9 cellular contexts compared by ENCODE assay signal in the genomic region with DNA sequence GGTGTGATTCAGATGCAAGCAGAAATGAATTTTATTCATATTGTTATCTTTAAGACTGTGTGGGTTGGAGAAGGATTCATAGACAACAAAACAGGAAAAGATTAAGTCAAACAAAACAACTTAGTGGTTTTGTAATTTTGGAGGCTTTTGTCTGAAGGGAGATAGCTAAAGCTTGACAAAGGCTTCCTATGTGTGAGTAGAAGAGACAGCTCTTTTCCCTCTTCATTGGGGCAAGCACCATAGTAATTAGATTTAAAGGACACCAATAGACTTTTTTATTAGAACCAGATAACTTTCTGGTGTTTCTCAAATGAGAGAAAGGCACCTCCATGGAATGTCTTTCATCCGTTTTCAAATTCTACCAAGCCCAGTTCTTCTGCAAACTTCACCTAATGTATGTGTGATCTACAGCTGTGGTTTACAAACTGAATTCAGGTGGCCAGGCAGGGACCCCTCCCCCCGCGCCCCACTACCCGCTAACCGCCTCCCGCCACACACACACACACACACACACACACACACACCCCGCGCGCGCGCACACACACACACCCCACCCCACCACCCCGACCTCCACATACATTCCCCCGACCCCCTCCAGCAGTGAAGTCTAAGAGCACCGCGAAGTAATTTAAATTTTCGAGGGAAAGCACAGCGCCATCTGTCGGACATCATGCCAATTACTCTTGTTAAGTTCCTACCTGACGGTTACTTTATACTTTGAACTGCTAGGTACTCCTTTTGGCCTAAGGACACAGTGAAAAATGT. TPM values are rescaled to one million over a fixed set of nuclear protein-coding genes. Genes with fewer than 3 reads are reported as not detected.
DNase-seq lines count a peak whose midpoint lies in the region; ATAC-seq, FAIRE-seq and TF ChIP-seq lines count a peak whose summit lies in the region.
"Had no signal": no experiment of that assay in that cellular context is flagged by ENCODE, and none has a peak within 500 bp of the region (broad histone marks: within the 10 kb centered on the region; RNA-seq: fewer than 3 reads in every experiment).

No MANE protein-coding gene starts in this region.

- H3K9me3 ChIP-seq in prostate gland (no peaks in the 10 kb centered on the region), uterus (no peaks in the 10 kb centered on the region)

- TF ChIP-seq CTCF in prostate gland (IDR thresholded peaks at IDR 0.05) (peak; percentile 39 to 77 (median 48)), uterus (IDR thresholded peaks at IDR 0.05) (peak; percentile 30 to 63 (median 47))

- intact Hi-C loops in prostate gland (cut with DNase I): loop anchor here (10.0 kb wide), 1 partner anchor 209 kb away; no protein-coding TSS in a partner anchor
- intact Hi-C loops in uterus (cut with DNase I; ENCODE audit: low total_unique reads): no loop called here

- peak; percentile 18 to 38 for DNase-seq in NCI-H2081 (lab: John Stamatoyannopoulos, UW)
- no peak for DNase-seq in NCI-H2081 treated with DMSO at 0.1 percent for 48 hours (lab: John Stamatoyannopoulos, UW)
- DNase-seq in RCC 7860 (ENCODE audit: low spot score): peak; percentile 23
- peak; percentile 86 for DNase-seq in activated effector memory CD4-positive, alpha-beta T cell treated with anti-CD3 and anti-CD28 coated beads, Interleukin-2, amount 50 U/mL, for 16 hours
- peak; percentile 35 for DNase-seq in globus pallidus (ENCODE audit: low spot score)
- peak; percentile 61 for DNase-seq in prostate gland (ENCODE audit: low spot score)
- peak; percentile 26 to 54 for DNase-seq in uterus

- WGBS in prostate gland: 8% methylated on average over 19 of the region's 19 CpGs

- H3K36me3 ChIP-seq in prostate gland (no peaks in the 10 kb centered on the region), uterus (no peaks in the 10 kb centered on the region)

- H3K4me3 ChIP-seq in prostate gland (peak overlapping the region in 1 of 2 donors; percentile 8), uterus (peak overlapping the region in 1 of 2 donors; percentile 12)

- H3K4me1 ChIP-seq in prostate gland (replicated peaks): no peaks in the 10 kb centered on the region
- no peaks in the 10 kb centered on the region for H3K4me1 ChIP-seq in uterus

- H3K27ac ChIP-seq in prostate gland (no peak overlapping the region), uterus (no peak overlapping the region)

- ATAC-seq in HG03060 (IDR thresholded peaks at IDR 0.05; ENCODE audit: low read depth, unreplicated experiment): peak; percentile 73

- FAIRE-seq in RCC 7860 (lab: Jason Lieb, UNC): no peak
- FAIRE-seq: A204.1 had no signal

- TF ChIP-seq POLR2A in prostate gland (IDR thresholded peaks at IDR 0.05): no peak
- TF ChIP-seq POLR2A in uterus (IDR thresholded peaks at IDR 0.05): no peak

- H3K27me3 ChIP-seq in prostate gland (replicated peaks; ENCODE audit: insufficient read depth) (no peaks in the 10 kb centered on the region), uterus (no peaks in the 10 kb centered on the region)

RNA-seq across cellular contexts. Expression of a gene that starts 31.7 kb away (rescaled TPM):
- total RNA-seq in prostate gland (1 to 10 TPM; 5.9 to 9.1 TPM), uterus (10 to 100 TPM in 1 of 4 donors, 1 to 10 TPM in 1, not detected in 2; 1.1 to 27.4 TPM)
